In genomic region chr7:76583636-76584281, GRCh38 we compare ENCODE assay signal across 9 cellular contexts. TPM values are rescaled to one million over a fixed set of nuclear protein-coding genes. Genes with fewer than 3 reads are reported as not detected.
DNase-seq lines count a peak whose midpoint lies in the region; ATAC-seq and TF ChIP-seq lines count a peak whose summit lies in the region.
"Not testable (repeated sequence)": the region's sequence is repeated elsewhere in the genome, so short reads cannot be mapped to it uniquely, and the experiment has no call there.
"Had no signal": no experiment of that assay in that cellular context is flagged by ENCODE, and none has a peak within 500 bp of the region (broad histone marks: within the 10 kb centered on the region; RNA-seq: fewer than 3 reads in every experiment).

No MANE protein-coding gene starts in this region.

- intact Hi-C loops in HCT116 (cut with micrococcal nuclease); activated CD4-positive, alpha-beta T cell treated with anti-CD3 and anti-CD28 coated beads for 36 hours (cut with DNase I, micrococcal nuclease); right cardiac atrium (cut with DNase I): not testable (repeated sequence)

- not testable (repeated sequence) for ATAC-seq in HCT116
- ATAC-seq in activated CD4-positive, alpha-beta T cell treated with anti-CD3 and anti-CD28 coated beads for 36 hours, result peak; percentile 17
- ATAC-seq in right cardiac atrium, result peak; percentile 82 to 89

- H3K36me3 ChIP-seq in HCT116 (ENCODE audit: control insufficient read depth in 1 of 2, insufficient read depth in 2 of 2, low read length in 2 of 2); esophagus (ENCODE audit: control insufficient read depth in 2 of 2, insufficient read depth in 2 of 2, low read length in 1 of 2); stomach smooth muscle (ENCODE audit: control insufficient read depth in 2 of 2, insufficient read depth in 2 of 2, low read length in 2 of 2): not testable (repeated sequence)

- H3K4me3 ChIP-seq in AG09309 (ENCODE audit: control insufficient read depth, low read depth, low read length); HCT116 (replicated peaks in 1 of 2; ENCODE audit: low read depth in 1 of 2, low read length in 2 of 2); esophagus (ENCODE audit: low read depth in 1 of 2, low read length in 2 of 2); right cardiac atrium (ENCODE audit: low read length): not testable (repeated sequence)
- H3K4me3 ChIP-seq in stomach smooth muscle (ENCODE audit: low read length in 2 of 2), result peak overlapping the region in 1 of 2 donors; percentile 29

- H3K9me3 ChIP-seq in HCT116 (ENCODE audit: control insufficient read depth in 1 of 2, insufficient read depth in 1 of 2, low read depth in 1 of 2, low read length in 2 of 2); esophagus (ENCODE audit: control insufficient read depth in 2 of 2, insufficient read depth in 1 of 2, low read depth in 1 of 2, low read length in 1 of 2); right cardiac atrium (ENCODE audit: control insufficient read depth, low read length); stomach smooth muscle (ENCODE audit: control insufficient read depth in 2 of 2, low read length in 2 of 2): not testable (repeated sequence)

- peak overlapping the region; percentile 88 for H3K27ac Mint-ChIP-seq in activated CD4-positive, alpha-beta T cell treated with anti-CD3 and anti-CD28 coated beads for 36 hours
- peak overlapping the region; percentile 86 to 97 (median 87) for H3K27ac Mint-ChIP-seq in nephron

- H3K9me3 Mint-ChIP-seq in activated CD4-positive, alpha-beta T cell treated with anti-CD3 and anti-CD28 coated beads for 36 hours (ENCODE audit: low read depth); nephron: not testable (repeated sequence)

- H3K79me2 ChIP-seq in HCT116 (ENCODE audit: insufficient read depth, low read length), result peaks cover 66% of the 10 kb centered on the region

- H3K27me3 Mint-ChIP-seq in activated CD4-positive, alpha-beta T cell treated with anti-CD3 and anti-CD28 coated beads for 36 hours; nephron (ENCODE audit: low read depth): not testable (repeated sequence)

- RAD21 ChIA-PET in HCT116 (lab: Charles Lee; ENCODE audit: low non-redundant PET in 1 of 2, low total read pairs in 2 of 2, uncharacterized antibody in 2 of 2, unreplicated experiment in 2 of 2), result not testable (repeated sequence)

- DNase-seq in AG09309 (ENCODE audit: low read depth), result peak; percentile 51
- DNase-seq in HCT116 (ENCODE audit: low read depth, low spot score); activated CD4-positive, alpha-beta T cell treated with anti-CD3 and anti-CD28 coated beads for 36 hours; right cardiac atrium: not testable (repeated sequence)
- peak; percentile 73 for DNase-seq in astrocyte of the hippocampus (ENCODE audit: low read depth, low spot score)

- POLR2A ChIA-PET in HCT116 (lab: Charles Lee); activated CD4-positive, alpha-beta T cell treated with anti-CD3 and anti-CD28 coated beads for 36 hours (lab: Charles Lee): not testable (repeated sequence)

- not testable (repeated sequence) for H2AFZ ChIP-seq in HCT116 (ENCODE audit: low read depth, low read length, poor library complexity, severe bottlenecking)

- not testable (repeated sequence) for BruUV-seq in HCT116 (replicated peaks; lab: Mats Ljungman, UMichigan)

- CTCF ChIA-PET in HCT116 (lab: Charles Lee); activated CD4-positive, alpha-beta T cell treated with anti-CD3 and anti-CD28 coated beads for 36 hours (lab: Charles Lee): not testable (repeated sequence)

- not testable (repeated sequence) for TF ChIP-seq POLR2A in HCT116 (IDR thresholded peaks at IDR 0.05; ENCODE audit: borderline replicate concordance, extremely low read depth, insufficient read depth, insufficient read length)

- H3K4me1 Mint-ChIP-seq in activated CD4-positive, alpha-beta T cell treated with anti-CD3 and anti-CD28 coated beads for 36 hours, result peaks cover 55% of the 10 kb centered on the region
- peaks cover 20% of the 10 kb centered on the region for H3K4me1 Mint-ChIP-seq in nephron

- WGBS in esophagus, 2 donors, result 31 to 33% methylated on average over 5 of the region's 5 CpGs
- WGBS in right cardiac atrium, result 14% methylated on average over 5 of the region's 5 CpGs

- H3K27me3 ChIP-seq in HCT116 (ENCODE audit: insufficient read depth, low read length); esophagus (ENCODE audit: control insufficient read depth in 1 of 2, insufficient read depth in 2 of 2, low read length in 2 of 2); right cardiac atrium (ENCODE audit: control insufficient read depth, insufficient read depth); stomach smooth muscle (ENCODE audit: control insufficient read depth in 1 of 2, insufficient read depth in 2 of 2, low read length in 2 of 2): not testable (repeated sequence)

- H3K4me1 ChIP-seq in HCT116 (ENCODE audit: control insufficient read depth in 1 of 2, insufficient read depth in 2 of 2, low read length in 2 of 2), result peaks cover 18 to 30% of the 10 kb centered on the region in 2 experiments
- H3K4me1 ChIP-seq in esophagus (ENCODE audit: control insufficient read depth in 2 of 2, insufficient read depth in 2 of 2, low read length in 1 of 2); right cardiac atrium (ENCODE audit: control insufficient read depth, insufficient read depth, low read length); stomach smooth muscle (ENCODE audit: control insufficient read depth, insufficient read depth, low read length): not testable (repeated sequence)

- peak overlapping the region; percentile 9 for H3K4me3 Mint-ChIP-seq in activated CD4-positive, alpha-beta T cell treated with anti-CD3 and anti-CD28 coated beads for 36 hours
- peak overlapping the region in 2 of 3 experiments; percentile 26 to 37 for H3K4me3 Mint-ChIP-seq in nephron

- H3K9ac ChIP-seq in HCT116 (ENCODE audit: low read length); stomach smooth muscle (ENCODE audit: low read length in 2 of 2): not testable (repeated sequence)

- not testable (repeated sequence) for TF ChIP-seq CTCF in AG09309 (IDR thresholded peaks at IDR 0.05; ENCODE audit: control insufficient read depth, insufficient read depth, low read depth, low read length, missing control alignments); HCT116 (IDR thresholded peaks at IDR 0.05 in 2 of 3, conservative IDR thresholded peaks at IDR 0.05 in 1 of 3; ENCODE audit: borderline replicate concordance in 1 of 3, insufficient read depth in 1 of 3, low read depth in 2 of 3, low read length in 2 of 3); nephron (IDR thresholded peaks at IDR 0.05; ENCODE audit: unreplicated experiment in 3 of 3)

- not testable (repeated sequence) for H3K9me2 ChIP-seq in HCT116 (ENCODE audit: insufficient read depth)

- H3K36me3 Mint-ChIP-seq in activated CD4-positive, alpha-beta T cell treated with anti-CD3 and anti-CD28 coated beads for 36 hours (ENCODE audit: low read depth), result peaks cover 10% of the 10 kb centered on the region
- H3K36me3 Mint-ChIP-seq in nephron (ENCODE audit: low read depth), result not testable (repeated sequence)

- peak overlapping the region; percentile 56; the same call in 1 of the 2 replicates for H3K27ac ChIP-seq in HCT116 (ENCODE audit: low read depth, low read length)
- peak overlapping the region; percentile 55 to 78 for H3K27ac ChIP-seq in esophagus (ENCODE audit: low read depth in 2 of 2, low read length in 1 of 2)
- peak overlapping the region; percentile 75 for H3K27ac ChIP-seq in right cardiac atrium (ENCODE audit: low read length)
- H3K27ac ChIP-seq in stomach smooth muscle (ENCODE audit: low read length), result peak overlapping the region; percentile 49

- TF ChIP-seq RAD21 in HCT116 (IDR thresholded peaks at IDR 0.05; ENCODE audit: low read depth), result not testable (repeated sequence)

- peak overlapping the region; percentile 41 for H3K4me2 ChIP-seq in HCT116 (ENCODE audit: low read length)

- not testable (repeated sequence) for H4K20me1 ChIP-seq in HCT116 (ENCODE audit: insufficient read depth)

TF ChIP-seq in HCT116, 20 proteins besides CTCF, POLR2A, EP300 and RAD21:
- peak; percentile 2; the same call in 1 of the 2 replicates for TF ChIP-seq SP1 (IDR thresholded peaks at IDR 0.05; ENCODE audit: low read depth)

RNA-seq across cellular contexts. Expression of gene SPDYE16, which starts 40.7 kb away (rescaled TPM):
- total RNA-seq in HCT116 (2021; ENCODE audit: unreplicated experiment) (not detected), right cardiac atrium (under 1 TPM in 2 of 4 donors, not detected in 2; 0.17 to 0.26 TPM)
- polyA plus RNA-seq in HCT116 (2012), result 0.12 and 0.15 TPM in 2 replicates
- total RNA-seq in activated CD4-positive, alpha-beta T cell treated with anti-CD3 and anti-CD28 coated beads for 36 hours, result under 1 TPM in 1 of 2 experiments, not detected in 1; 0.18 TPM
- polyA plus RNA-seq in esophagus (under 1 TPM; 0.05 to 0.08 TPM), right cardiac atrium (0.09 TPM)
- polyA plus RNA-seq: BJ had no signal

RNA-seq across cellular contexts. Expression of gene POMZP3, which starts 43.3 kb away (rescaled TPM):
- total RNA-seq in HCT116 (2021; ENCODE audit: unreplicated experiment), result 20.1 TPM
- 14.4 and 15.1 TPM in 2 replicates for polyA plus RNA-seq in HCT116 (2012)
- 1 to 10 TPM; 9.0 to 9.9 TPM for total RNA-seq in activated CD4-positive, alpha-beta T cell treated with anti-CD3 and anti-CD28 coated beads for 36 hours
- polyA plus RNA-seq in esophagus, result 1 to 10 TPM; 4.5 to 8.3 TPM
- total RNA-seq in right cardiac atrium, result 10 to 100 TPM in 1 of 4 donors, 1 to 10 TPM in 3; 7.0 to 14.8 (median 7.3) TPM
- 13.3 TPM for polyA plus RNA-seq in right cardiac atrium
